ENCODE assay signal across 25 cellular contexts in the genomic region with DNA sequence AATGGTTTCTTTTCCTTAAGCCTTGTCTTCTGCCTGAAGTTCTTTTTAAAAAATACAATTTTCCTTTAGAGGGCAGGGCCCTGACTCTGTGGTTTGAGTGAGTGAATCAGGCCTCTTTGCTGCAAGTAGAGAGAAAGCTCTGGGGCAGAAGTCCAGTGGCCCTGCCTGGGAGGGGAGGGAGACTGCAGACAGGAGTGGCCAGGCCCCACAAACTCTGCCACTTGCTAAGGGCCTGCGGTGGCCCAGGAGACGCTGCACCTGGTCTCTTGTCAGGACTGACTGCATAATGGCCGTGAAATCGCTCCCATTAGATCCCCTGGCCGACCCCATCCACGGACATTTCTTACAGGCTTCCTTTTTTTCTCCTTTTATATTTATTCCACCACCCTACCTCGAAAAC. TPM values are rescaled to one million over a fixed set of nuclear protein-coding genes. Genes with fewer than 3 reads are reported as not detected.
DNase-seq lines count a peak whose midpoint lies in the region; ATAC-seq lines count a peak whose summit lies in the region.
"Had no signal": no experiment of that assay in that cellular context is flagged by ENCODE, and none has a peak within 500 bp of the region (broad histone marks: within the 10 kb centered on the region; RNA-seq: fewer than 3 reads in every experiment).

No MANE protein-coding gene starts in this region.

- H3K27ac Mint-ChIP-seq in stimulated activated naive B cell treated with anti-CD40 and anti-IgM and Interleukin-4, amounts not matched to agents 10 μg/mL and 1 μg/mL and 100 μg/mL, for 72 hours: no peak overlapping the region
- H3K27ac Mint-ChIP-seq: CD8-positive, alpha-beta T cell had no signal

- H3K9me3 ChIP-seq in SJCRH30 (replicated peaks): no peaks in the 10 kb centered on the region; the same call in 1 of the 2 replicates
- H3K9me3 ChIP-seq: A549, MG63, Peyer's patch, SK-N-SH had no signal

- H3K27me3 Mint-ChIP-seq in stimulated activated naive B cell treated with anti-CD40 and anti-IgM and Interleukin-4, amounts not matched to agents 10 μg/mL and 1 μg/mL and 100 μg/mL, for 72 hours: peaks cover 6 to 8% of the 10 kb centered on the region in 2 donors

- H3K36me3 ChIP-seq in SJCRH30: no peaks in the 10 kb centered on the region; the same call in 1 of the 2 replicates
- H3K36me3 ChIP-seq: MG63, Peyer's patch had no signal

- no peak overlapping the region for H3K4me3 Mint-ChIP-seq in stimulated activated naive B cell treated with anti-CD40 and anti-IgM and Interleukin-4, amounts not matched to agents 10 μg/mL and 1 μg/mL and 100 μg/mL, for 72 hours
- H3K4me3 Mint-ChIP-seq: CD8-positive, alpha-beta T cell had no signal

- H3K4me3 ChIP-seq in SJCRH30: no peak overlapping the region; the same call in 1 of the 2 replicates
- H3K4me3 ChIP-seq: A549, MG63, Peyer's patch had no signal

- no peaks in the 10 kb centered on the region for H3K4me1 Mint-ChIP-seq in stimulated activated naive B cell treated with anti-CD40 and anti-IgM and Interleukin-4, amounts not matched to agents 10 μg/mL and 1 μg/mL and 100 μg/mL, for 72 hours

- DNase-seq in DMS79 treated with DMSO at 0.1 percent for 48 hours (lab: John Stamatoyannopoulos, UW) (peak; percentile 30), SJCRH30 (peak; percentile 80 to 84), iris pigment epithelial cell (ENCODE audit: low read depth) (peak; percentile 26), GM19240 (ENCODE audit: insufficient read length, low spot score) (no peak), left cardiac atrium (no peak)
- no peak for DNase-seq in stimulated activated naive B cell treated with anti-CD40 and anti-IgM and Interleukin-4, amounts not matched to agents 10 μg/mL and 1 μg/mL and 100 μg/mL, for 72 hours
- no peak for DNase-seq in activated T-cell treated with anti-CD3 and anti-CD28 coated beads, Interleukin-2, amount 50 U/mL, for 1 hour
- DNase-seq: C1 segment of cervical spinal cord; CD8-positive, alpha-beta T cell; DMS 273 treated with DMSO at 0.1 percent for 48 hours; DND-41; HCEC 1CT; KBM-7; MG63; NCI-H1105 treated with DMSO at 0.1 percent for 48 hours; NCI-H1694; NCI-H2029 treated with DMSO at 0.1 percent for 48 hours; NCI-H526 treated with DMSO at 0.1 percent for 48 hours; OCI-M1; SIG-M5; SK-N-SH; SW 1271 had no signal

- no peaks in the 10 kb centered on the region for H3K27me3 ChIP-seq in SJCRH30
- H3K27me3 ChIP-seq: MG63, Peyer's patch had no signal

- peaks cover 18% of the 10 kb centered on the region for H3K4me1 ChIP-seq in SJCRH30
- H3K4me1 ChIP-seq: A549, Peyer's patch had no signal

- H3K9me3 Mint-ChIP-seq in stimulated activated naive B cell treated with anti-CD40 and anti-IgM and Interleukin-4, amounts not matched to agents 10 μg/mL and 1 μg/mL and 100 μg/mL, for 72 hours: peaks cover 6 to 8% of the 10 kb centered on the region in 2 donors
- H3K9me3 Mint-ChIP-seq: CD8-positive, alpha-beta T cell had no signal

- intact Hi-C loops in left cardiac atrium (cut with DNase I): no loop called here

- H3K36me3 Mint-ChIP-seq in stimulated activated naive B cell treated with anti-CD40 and anti-IgM and Interleukin-4, amounts not matched to agents 10 μg/mL and 1 μg/mL and 100 μg/mL, for 72 hours: no peaks in the 10 kb centered on the region
- H3K36me3 Mint-ChIP-seq: CD8-positive, alpha-beta T cell had no signal

- peak; percentile 33 to 34 for ATAC-seq in stimulated activated naive B cell treated with anti-CD40 and anti-IgM and Interleukin-4, amounts not matched to agents 10 μg/mL and 1 μg/mL and 100 μg/mL, for 72 hours (replicated peaks)
- ATAC-seq in left cardiac atrium: no peak
- ATAC-seq: A549; CD8-positive, alpha-beta T cell had no signal

- peak overlapping the region; percentile 78 for H3K27ac ChIP-seq in SJCRH30
- H3K27ac ChIP-seq: A549, Peyer's patch had no signal

RNA-seq across cellular contexts. Expression of gene TSPAN11, which starts 25.5 kb away (rescaled TPM):
- total RNA-seq in SJCRH30 (2014; rRNA removed; shearing (Covaris generic)): 6.5 and 6.7 TPM in 2 replicates
- 1 to 10 TPM; 2.5 to 3.8 TPM for total RNA-seq in left cardiac atrium
- total RNA-seq: CD8-positive, alpha-beta T cell; NCI-H460 had no signal

Comparison
In these comparisons a context has a peak if more than half of its experiments do, and no peak if none do; other contexts are left out.
1. DNase-seq: peak in DMS79 treated with DMSO at 0.1 percent for 48 hours (single experiment), SJCRH30 (2 of 2) and iris pigment epithelial cell (single experiment); none in stimulated activated naive B cell treated with anti-CD40 and anti-IgM and Interleukin-4, amounts not matched to agents 10 μg/mL and 1 μg/mL and 100 μg/mL, for 72 hours (single experiment), GM19240 (single experiment), left cardiac atrium (single experiment) and activated T-cell treated with anti-CD3 and anti-CD28 coated beads, Interleukin-2, amount 50 U/mL, for 1 hour (single experiment).
2. ATAC-seq: peak in stimulated activated naive B cell treated with anti-CD40 and anti-IgM and Interleukin-4, amounts not matched to agents 10 μg/mL and 1 μg/mL and 100 μg/mL, for 72 hours (2 of 2); none in left cardiac atrium (0 of 2).